Comparison of ENCODE assay signal across 12 cellular contexts in the genomic region with DNA sequence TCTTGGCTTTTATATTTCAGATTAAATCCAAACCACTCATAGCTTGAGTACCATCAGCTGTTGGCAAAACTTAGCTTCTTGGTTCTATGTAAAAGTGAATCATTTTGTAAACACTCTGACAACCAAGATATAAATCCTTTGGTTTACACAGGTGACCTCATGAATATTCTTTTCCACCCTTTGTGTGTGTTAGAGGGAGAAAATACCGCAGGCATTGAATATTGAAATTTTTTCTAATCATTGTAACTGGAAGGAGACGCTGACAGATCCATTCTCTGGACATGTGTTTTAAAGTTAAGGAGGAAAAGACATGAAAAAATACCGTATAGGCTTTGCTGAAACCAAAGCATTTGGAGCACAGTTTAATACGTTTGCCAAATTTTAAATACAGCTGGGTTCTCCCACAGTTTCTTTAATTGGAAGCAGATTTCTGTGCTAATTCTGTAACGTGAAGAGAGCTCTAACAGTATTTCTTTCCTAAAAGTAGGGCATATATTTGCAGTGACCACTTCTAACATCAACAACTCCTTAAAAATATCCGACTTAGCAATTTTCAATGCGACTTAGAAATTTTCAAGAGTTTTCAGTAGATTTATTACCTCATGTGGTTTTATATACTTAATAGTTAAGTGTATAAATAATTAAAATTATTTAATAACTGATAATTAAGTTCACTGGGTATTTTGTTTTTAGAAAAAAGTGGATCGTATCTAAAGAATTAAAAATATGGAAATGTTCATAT.
DNase-seq lines count a peak whose midpoint lies in the region; ATAC-seq lines count a peak whose summit lies in the region.
"Had no signal": no experiment of that assay in that cellular context is flagged by ENCODE, and none has a peak within 500 bp of the region (broad histone marks: within the 10 kb centered on the region; RNA-seq: fewer than 3 reads in every experiment).

No MANE protein-coding gene starts in this region.

- no peak overlapping the region for H2BK12ac ChIP-seq in trophoblast cell (ENCODE audit: low read length)

- H2AK5ac ChIP-seq in trophoblast cell (ENCODE audit: low read length): no peak overlapping the region

- H2BK120ac ChIP-seq in trophoblast cell (ENCODE audit: insufficient read depth, low read length, poor library complexity): no peak overlapping the region

- H3K23ac ChIP-seq in trophoblast cell (ENCODE audit: low read length): no peak overlapping the region

- no peaks in the 10 kb centered on the region for H3K27me3 ChIP-seq in skeletal muscle tissue (ENCODE audit: control insufficient read depth in 3 of 3, insufficient read depth in 3 of 3, low read length in 3 of 3)
- no peaks in the 10 kb centered on the region for H3K27me3 ChIP-seq in trophoblast cell (ENCODE audit: insufficient read depth, low read length)
- H3K27me3 ChIP-seq: spleen had no signal

- H2AFZ ChIP-seq in trophoblast cell (ENCODE audit: insufficient read depth, low read length, poor library complexity): no peak overlapping the region
- H2AFZ ChIP-seq: PC-9 had no signal

- H3K4me1 ChIP-seq in skeletal muscle tissue (ENCODE audit: control insufficient read depth in 3 of 3, insufficient read depth in 3 of 3, low read length in 3 of 3) (no peaks in the 10 kb centered on the region), trophoblast cell (ENCODE audit: control insufficient read depth in 1 of 2, insufficient read depth in 2 of 2, low read length in 2 of 2) (no peaks in the 10 kb centered on the region)
- H3K4me1 ChIP-seq: spleen had no signal

- H3K14ac ChIP-seq in trophoblast cell (ENCODE audit: low read length): no peak overlapping the region

- H3K4me3 ChIP-seq in skeletal muscle tissue (ENCODE audit: low read length in 3 of 3): no peak overlapping the region
- no peak overlapping the region for H3K4me3 ChIP-seq in trophoblast cell (ENCODE audit: low read depth, low read length)
- H3K4me3 ChIP-seq: PC-9, spleen had no signal

- no peaks in the 10 kb centered on the region for H3K79me1 ChIP-seq in trophoblast cell (ENCODE audit: low read length)

- H3K36me3 ChIP-seq in skeletal muscle tissue (ENCODE audit: control insufficient read depth in 3 of 3, insufficient read depth in 3 of 3, low read length in 3 of 3) (no peaks in the 10 kb centered on the region), trophoblast cell (ENCODE audit: control insufficient read depth in 1 of 2, insufficient read depth in 2 of 2, low read length in 2 of 2) (no peaks in the 10 kb centered on the region)
- H3K36me3 ChIP-seq: spleen had no signal

- no peak for ATAC-seq in GM18870 (IDR thresholded peaks at IDR 0.05; ENCODE audit: unreplicated experiment)
- ATAC-seq in GM21619 (IDR thresholded peaks at IDR 0.05; ENCODE audit: unreplicated experiment): no peak

- no peak overlapping the region for H4K12ac ChIP-seq in trophoblast cell (ENCODE audit: low read depth, low read length)

- H2BK5ac ChIP-seq in trophoblast cell (ENCODE audit: low read depth, low read length, poor library complexity): no peak overlapping the region

- no peaks in the 10 kb centered on the region for H3K9me3 ChIP-seq in skeletal muscle tissue (ENCODE audit: control insufficient read depth in 3 of 3, low read length in 3 of 3)
- H3K9me3 ChIP-seq in trophoblast cell (ENCODE audit: insufficient read depth, low read depth, low read length): no peaks in the 10 kb centered on the region

- H3K4ac ChIP-seq in trophoblast cell (ENCODE audit: low read depth, low read length): no peak overlapping the region

- H3K18ac ChIP-seq in trophoblast cell (ENCODE audit: low read length): no peak overlapping the region

- H4K8ac ChIP-seq in trophoblast cell (ENCODE audit: low read depth, low read length): no peak overlapping the region

- H3K27ac ChIP-seq in skeletal muscle tissue (ENCODE audit: low read depth, low read length) (peak overlapping the region; percentile 41), trophoblast cell (ENCODE audit: low read depth, low read length) (no peak overlapping the region)
- H3K27ac ChIP-seq: PC-9, spleen had no signal

- no CpG with 5 or more reads among the region's 8 CpGs for WGBS in trophoblast cell (ENCODE audit: extremely low coverage, insufficient coverage, insufficient read length)

- no peak overlapping the region for H3K9ac ChIP-seq in skeletal muscle tissue (ENCODE audit: low read depth in 1 of 3, low read length in 3 of 3)
- no peak overlapping the region for H3K9ac ChIP-seq in trophoblast cell (ENCODE audit: low read length)

- H3K4me2 ChIP-seq in trophoblast cell (ENCODE audit: low read length): no peak overlapping the region
- H3K4me2 ChIP-seq: PC-9 had no signal

- DNase-seq in ELR (ENCODE audit: low read depth) (peak; percentile 87), astrocyte of the hippocampus (ENCODE audit: low read depth, low spot score) (peak; percentile 69), glomerular endothelial cell (ENCODE audit: extremely low read depth, low read depth, low spot score) (peak; percentile 78), trophoblast cell (no peak), hepatic stellate cell (ENCODE audit: low spot score) (no peak)
- DNase-seq: activated B cell treated with CpG ODN at 0.5 μM for 24 hours; activated naive CD8-positive, alpha-beta T cell treated with anti-CD3 and anti-CD28 coated beads for 36 hours; PC-9; spleen had no signal

- H4K91ac ChIP-seq in trophoblast cell (ENCODE audit: low read depth, low read length): no peak overlapping the region

- H3K79me2 ChIP-seq in trophoblast cell (ENCODE audit: control insufficient read depth, insufficient read depth, low read length, poor library complexity): no peaks in the 10 kb centered on the region

Comparison
In these comparisons a context has a peak if more than half of its experiments do, and no peak if none do; other contexts are left out.
1. DNase-seq: peak in ELR (single experiment), astrocyte of the hippocampus (single experiment) and glomerular endothelial cell (single experiment); none in trophoblast cell (0 of 2) and hepatic stellate cell (single experiment).